8 cellular contexts compared by ENCODE assay signal in the genomic region with DNA sequence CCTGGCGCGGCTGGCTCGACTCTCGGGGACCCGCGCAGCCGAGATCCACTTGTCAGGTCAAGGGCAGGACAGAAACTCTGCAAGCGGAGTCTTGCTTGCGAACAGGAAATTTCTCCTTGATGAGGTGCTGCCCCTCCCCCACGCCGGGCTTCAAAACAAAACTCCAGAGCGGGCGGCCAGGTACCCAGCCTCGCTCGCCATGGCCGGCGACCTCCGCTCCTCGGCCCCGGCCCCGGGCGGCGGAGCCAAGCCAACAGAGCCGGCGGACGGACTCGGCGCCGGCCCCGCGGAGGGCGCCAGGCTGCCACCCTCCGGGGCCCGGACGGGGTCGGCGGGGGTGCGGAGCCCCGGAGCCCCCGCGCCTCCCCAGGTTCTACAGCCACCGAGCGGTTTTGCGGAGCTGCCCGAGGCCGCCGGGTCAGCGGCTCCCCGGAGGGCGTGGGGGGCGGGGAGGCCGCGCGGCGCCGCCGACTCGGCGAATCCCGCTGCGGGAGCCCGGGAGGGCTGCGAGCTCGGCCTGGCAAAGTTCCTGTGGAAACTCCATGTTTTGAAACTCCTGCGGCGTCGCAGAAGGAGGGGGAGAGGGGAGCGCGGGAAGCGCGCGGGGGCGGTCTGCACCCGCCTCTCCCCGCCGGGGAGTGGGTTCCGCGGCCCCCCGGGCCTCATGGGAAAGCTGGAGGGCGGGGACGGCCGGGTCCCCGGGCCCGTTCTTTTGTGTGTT. TPM values are rescaled to one million over a fixed set of nuclear protein-coding genes. Genes with fewer than 3 reads are reported as not detected.
A peak's percentile ranks its signal among the peaks of the same experiment; 100 is the strongest.
DNase-seq lines count a peak whose midpoint lies in the region; ATAC-seq and TF ChIP-seq lines count a peak whose summit lies in the region.

No MANE protein-coding gene starts in this region.

- peak overlapping the region; percentile 22 for H3K27ac ChIP-seq in OCI-LY3 (ENCODE audit: low read length)
- H3K27ac ChIP-seq in ectodermal cell (ENCODE audit: insufficient read depth, low read depth, low read length, poor library complexity, severe bottlenecking), result no peak overlapping the region
- H3K27ac ChIP-seq in aorta (ENCODE audit: low read depth in 1 of 2, low read length in 2 of 2), result peak overlapping the region; percentile 67 to 85

- 0 out of 2 replicates have a peak overlapping the region, but pooled peaks have one; percentile 36 for H2AFZ ChIP-seq in OCI-LY3 (ENCODE audit: low read depth, low read length)

- H3K9me3 ChIP-seq in OCI-LY3 (ENCODE audit: insufficient read depth, low read length) (no peaks in the 10 kb centered on the region), ectodermal cell (ENCODE audit: control insufficient read depth, low read length) (no peaks in the 10 kb centered on the region), mucosa of descending colon (no peaks in the 10 kb centered on the region), aorta (ENCODE audit: control insufficient read depth, low read length) (no peaks in the 10 kb centered on the region)

- peaks cover 16% of the 10 kb centered on the region for H3K4me1 Mint-ChIP-seq in activated T-helper 2 cell treated with anti-CD3 and anti-CD28 coated beads, Interferon-gamma antibody, Interleukin-2, Interleukin-4, amounts not matched to agents 10 μg/mL and 5 μg/mL and 100 μg/mL, durations not matched to agents 14 hours and 24 hours and 36 hours (ENCODE audit: low read depth)

- no peak overlapping the region for H3K4me3 Mint-ChIP-seq in activated T-helper 2 cell treated with anti-CD3 and anti-CD28 coated beads, Interferon-gamma antibody, Interleukin-2, Interleukin-4, amounts not matched to agents 10 μg/mL and 5 μg/mL and 100 μg/mL, durations not matched to agents 14 hours and 24 hours and 36 hours (ENCODE audit: low read depth)

- peak overlapping the region; percentile 77 for H3K9ac ChIP-seq in OCI-LY3 (ENCODE audit: low read length)

- TF ChIP-seq CTCF in OCI-LY3 (IDR thresholded peaks at IDR 0.05; ENCODE audit: low read depth, low read length) (no peak), mucosa of descending colon (IDR thresholded peaks at IDR 0.05) (no peak)

- H3K4me3 ChIP-seq in OCI-LY3 (ENCODE audit: low read length) (peak overlapping the region; percentile 90), ectodermal cell (ENCODE audit: insufficient read depth, low read depth, low read length) (peak overlapping the region; percentile 37), mucosa of descending colon (peak overlapping the region; percentile 24), aorta (ENCODE audit: low read length in 2 of 2) (peak overlapping the region; percentile 50 to 81)

- no peak overlapping the region for H3K27ac Mint-ChIP-seq in activated T-helper 2 cell treated with anti-CD3 and anti-CD28 coated beads, Interferon-gamma antibody, Interleukin-2, Interleukin-4, amounts not matched to agents 10 μg/mL and 5 μg/mL and 100 μg/mL, durations not matched to agents 14 hours and 24 hours and 36 hours

- peaks cover 5% of the 10 kb centered on the region; the same call in 1 of the 2 replicates for H3K79me2 ChIP-seq in OCI-LY3 (ENCODE audit: low read length)

- DNase-seq in 8988T (peak; percentile 61), GDM1 (lab: John Stamatoyannopoulos, UW) (peak; percentile 55), mucosa of descending colon (peak; percentile 70 to 78 (median 77)), aorta (peak; percentile 72 to 86)
- no peak for DNase-seq in effector CD8-positive, alpha-beta T cell (lab: John Stamatoyannopoulos, UW)
- DNase-seq in activated T-helper 2 cell treated with anti-CD3 and anti-CD28 coated beads, Interferon-gamma antibody, Interleukin-2, Interleukin-4, amounts not matched to agents 10 μg/mL and 5 μg/mL and 100 μg/mL, durations not matched to agents 14 hours and 24 hours and 36 hours (ENCODE audit: low spot score), result no peak

- peaks cover 3% of the 10 kb centered on the region; the same call in 1 of the 2 replicates for H3K27me3 ChIP-seq in OCI-LY3 (ENCODE audit: low read depth, low read length)
- H3K27me3 ChIP-seq in ectodermal cell (ENCODE audit: control insufficient read depth, insufficient read depth, low read length, poor library complexity, severe bottlenecking), result peaks cover 27% of the 10 kb centered on the region
- no peaks in the 10 kb centered on the region for H3K27me3 ChIP-seq in aorta (ENCODE audit: control insufficient read depth in 1 of 2, insufficient read depth in 2 of 2, low read length in 1 of 2)

- no peaks in the 10 kb centered on the region for H3K9me3 Mint-ChIP-seq in activated T-helper 2 cell treated with anti-CD3 and anti-CD28 coated beads, Interferon-gamma antibody, Interleukin-2, Interleukin-4, amounts not matched to agents 10 μg/mL and 5 μg/mL and 100 μg/mL, durations not matched to agents 14 hours and 24 hours and 36 hours

- no peaks in the 10 kb centered on the region for H3K36me3 ChIP-seq in OCI-LY3 (replicated peaks; ENCODE audit: low read depth, low read length)
- no peaks in the 10 kb centered on the region for H3K36me3 ChIP-seq in ectodermal cell (ENCODE audit: control insufficient read depth, insufficient read depth, low read length)
- no peaks in the 10 kb centered on the region for H3K36me3 ChIP-seq in mucosa of descending colon (ENCODE audit: low read depth)
- no peaks in the 10 kb centered on the region for H3K36me3 ChIP-seq in aorta (ENCODE audit: control insufficient read depth in 1 of 2, insufficient read depth in 2 of 2, low read length in 1 of 2)

- ATAC-seq in mucosa of descending colon, result peak; percentile 1
- ATAC-seq in aorta (ENCODE audit: low FRiP score), result peak; percentile 0

- 0% methylated on average over 79 to 83 of the region's 84 CpGs for WGBS in ectodermal cell, 2 experiments
- 1 to 3% methylated on average over 54 to 84 of the region's 84 CpGs for WGBS in aorta, 2 donors

- H4K20me1 ChIP-seq in OCI-LY3 (ENCODE audit: insufficient read depth, low read length), result no peaks in the 10 kb centered on the region

- intact Hi-C loops in mucosa of descending colon (cut with DNase I, micrococcal nuclease) (no loop called here), aorta (cut with DNase I) (loop anchor here (5.0 kb wide), 1 partner anchor 43 kb away; no protein-coding TSS in a partner anchor)
- intact Hi-C loops in activated T-helper 2 cell treated with anti-CD3 and anti-CD28 coated beads, Interferon-gamma antibody, Interleukin-2, Interleukin-4, amounts not matched to agents 10 μg/mL and 5 μg/mL and 100 μg/mL, durations not matched to agents 14 hours and 24 hours and 36 hours (cut with micrococcal nuclease), result no loop called here

- no peaks in the 10 kb centered on the region for H3K36me3 Mint-ChIP-seq in activated T-helper 2 cell treated with anti-CD3 and anti-CD28 coated beads, Interferon-gamma antibody, Interleukin-2, Interleukin-4, amounts not matched to agents 10 μg/mL and 5 μg/mL and 100 μg/mL, durations not matched to agents 14 hours and 24 hours and 36 hours (ENCODE audit: low read depth)

- peak overlapping the region; percentile 89 for H3K4me2 ChIP-seq in OCI-LY3 (ENCODE audit: low read length)

- H3K4me1 ChIP-seq in OCI-LY3 (ENCODE audit: low read length), result peaks cover 26% of the 10 kb centered on the region
- H3K4me1 ChIP-seq in ectodermal cell (ENCODE audit: control insufficient read depth, insufficient read depth, low read length), result peaks cover 6% of the 10 kb centered on the region
- H3K4me1 ChIP-seq in mucosa of descending colon (ENCODE audit: low read depth), result peaks cover 12% of the 10 kb centered on the region
- no peaks in the 10 kb centered on the region for H3K4me1 ChIP-seq in aorta (ENCODE audit: control insufficient read depth in 1 of 2, insufficient read depth in 2 of 2, low read length in 2 of 2)

- H3K27me3 Mint-ChIP-seq in activated T-helper 2 cell treated with anti-CD3 and anti-CD28 coated beads, Interferon-gamma antibody, Interleukin-2, Interleukin-4, amounts not matched to agents 10 μg/mL and 5 μg/mL and 100 μg/mL, durations not matched to agents 14 hours and 24 hours and 36 hours (ENCODE audit: low read depth), result peaks cover 3% of the 10 kb centered on the region

RNA-seq across cellular contexts. Expression of a gene that starts 11.7 kb away (rescaled TPM):
- 18.1 TPM for polyA plus RNA-seq in ectodermal cell (2013, experiment 1 of 4)
- polyA plus RNA-seq in ectodermal cell (2013, experiment 2 of 4), result 23.8 TPM
- 16.4 TPM for polyA plus RNA-seq in ectodermal cell (2013, experiment 3 of 4)
- 14.5 TPM for polyA plus RNA-seq in ectodermal cell (2013, experiment 4 of 4)
- 10 to 100 TPM; 18.7 to 26.3 (median 23.6) TPM for total RNA-seq in mucosa of descending colon
- total RNA-seq in aorta, result 10 to 100 TPM; 22.6 to 46.7 TPM
- 10 to 100 TPM in 1 of 2 donors, 1 to 10 TPM in 1; 8.3 to 12.2 TPM for polyA plus RNA-seq in aorta
- total RNA-seq in activated T-helper 2 cell treated with anti-CD3 and anti-CD28 coated beads, Interferon-gamma antibody, Interleukin-2, Interleukin-4, amounts not matched to agents 10 μg/mL and 5 μg/mL and 100 μg/mL, durations not matched to agents 14 hours and 24 hours and 36 hours, result 74.6 and 82.2 TPM in 2 replicates

Comparison
In these comparisons a context has a peak if more than half of its experiments do, and no peak if none do; other contexts are left out.
1. DNase-seq: peak in 8988T (single experiment), GDM1 (single experiment), mucosa of descending colon (3 of 3) and aorta (2 of 2); none in effector CD8-positive, alpha-beta T cell (single experiment) and activated T-helper 2 cell treated with anti-CD3 and anti-CD28 coated beads, Interferon-gamma antibody, Interleukin-2, Interleukin-4, amounts not matched to agents 10 μg/mL and 5 μg/mL and 100 μg/mL, durations not matched to agents 14 hours and 24 hours and 36 hours (single experiment).
2. H3K4me3 ChIP-seq: peak in every context shown above with its lines; median percentile 90 in OCI-LY3; 66 in aorta; 37 in ectodermal cell; 24 in mucosa of descending colon.
3. intact Hi-C loops: an anchor here in aorta (5.0 kb wide); none called in mucosa of descending colon and activated T-helper 2 cell treated with anti-CD3 and anti-CD28 coated beads, Interferon-gamma antibody, Interleukin-2, Interleukin-4, amounts not matched to agents 10 μg/mL and 5 μg/mL and 100 μg/mL, durations not matched to agents 14 hours and 24 hours and 36 hours.